8 cellular contexts compared by ENCODE assay signal in the genomic region with DNA sequence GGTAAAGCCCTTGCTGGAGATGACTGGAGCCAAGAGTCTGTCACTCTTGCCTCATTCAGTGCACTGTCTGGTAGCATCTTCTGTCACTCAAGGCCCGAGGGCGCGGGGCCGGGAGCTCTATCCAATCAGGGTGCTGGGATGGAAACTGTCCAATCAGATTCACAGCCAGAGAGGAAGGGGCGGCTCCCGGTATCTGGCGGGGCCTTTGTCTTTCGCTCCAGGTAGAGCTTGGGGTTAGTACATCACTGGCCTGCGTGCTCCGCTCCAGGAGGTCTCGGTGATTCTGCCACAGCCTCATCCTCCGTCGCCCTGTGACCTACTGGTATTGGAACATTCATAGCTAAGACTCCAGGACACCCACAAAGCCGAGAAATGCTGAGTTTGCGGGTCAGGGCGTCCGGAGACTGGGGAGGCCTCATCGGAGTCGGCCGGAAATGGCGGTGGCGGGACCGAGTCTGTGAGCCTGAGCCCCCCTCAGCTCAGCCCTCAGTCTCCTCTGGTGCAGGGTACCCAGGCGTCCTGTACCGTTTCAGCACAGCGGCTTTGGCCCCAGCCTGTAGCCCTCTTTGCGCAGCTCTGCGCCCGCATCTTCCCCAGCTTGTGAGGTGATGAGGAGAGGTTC. TPM values are rescaled to one million over a fixed set of nuclear protein-coding genes. Genes with fewer than 3 reads are reported as not detected.
A peak's percentile ranks its signal among the peaks of the same experiment; 100 is the strongest.
DNase-seq lines count a peak whose midpoint lies in the region; ATAC-seq and TF ChIP-seq lines count a peak whose summit lies in the region.

No MANE protein-coding gene starts in this region.

- H3K4me3 ChIP-seq in DOHH2 (ENCODE audit: low read length) = peak overlapping the region; percentile 75
- peak overlapping the region; percentile 70 for H3K4me3 ChIP-seq in GM23338
- H3K4me3 ChIP-seq in mammary epithelial cell (replicated peaks in 1 of 3; ENCODE audit: insufficient read depth in 1 of 3, low read depth in 2 of 3, low read length in 3 of 3) = peak overlapping the region; percentile 34 to 55 (median 47)
- peak overlapping the region in 6 of 7 experiments; percentile 24 to 44 (median 40) for H3K4me3 ChIP-seq in skin epidermis

- no peak for TF ChIP-seq CTCF in DOHH2 (IDR thresholded peaks at IDR 0.05; ENCODE audit: low read depth, low read length, poor library complexity, severe bottlenecking)
- TF ChIP-seq CTCF in GM23338 (conservative IDR thresholded peaks at IDR 0.05; ENCODE audit: low read depth in 2 of 2) = no peak
- no peak for TF ChIP-seq CTCF in VCaP (conservative IDR thresholded peaks at IDR 0.05)
- no peak for TF ChIP-seq CTCF in mammary epithelial cell (conservative IDR thresholded peaks at IDR 0.05 in 1 of 2, IDR thresholded peaks at IDR 0.05 in 1 of 2; ENCODE audit: extremely low read depth in 1 of 2, insufficient read depth in 1 of 2, low read depth in 1 of 2, low read length in 2 of 2)

- CTCF ChIA-PET in mammary epithelial cell (lab: Charles Lee; ENCODE audit: low non-redundant PET) = no interaction called here

- H3K9ac ChIP-seq in mammary epithelial cell (ENCODE audit: insufficient read depth, low read length) = no peak overlapping the region

- H3K79me2 ChIP-seq in DOHH2 (ENCODE audit: control insufficient read depth, low read length) (peaks cover 5% of the 10 kb centered on the region), GM23338 (replicated peaks; ENCODE audit: insufficient read depth) (peaks cover 29% of the 10 kb centered on the region), mammary epithelial cell (ENCODE audit: insufficient read depth, low read length) (no peaks in the 10 kb centered on the region)

- peak; percentile 98 for DNase-seq in GM23338 (ENCODE audit: low spot score)
- peak; percentile 86 for DNase-seq in NCI-H1105 treated with DMSO at 0.1 percent for 48 hours (lab: John Stamatoyannopoulos, UW)
- peak; percentile 94 for DNase-seq in mammary epithelial cell
- DNase-seq in iPS-NIHi11 (ENCODE audit: low spot score) = peak; percentile 91
- no peak for DNase-seq in HUDEP-2 (lab: John Stamatoyannopoulos, UW; ENCODE audit: unreplicated experiment in 76 of 76)

- H3K27ac ChIP-seq in DOHH2 (ENCODE audit: low read depth, low read length) (peak overlapping the region; percentile 14; the same call in 1 of the 2 replicates), GM23338 (ENCODE audit: low read depth) (peak overlapping the region; percentile 69), VCaP (0 out of 2 replicates have a peak overlapping the region, but pooled peaks have one; percentile 19), mammary epithelial cell (ENCODE audit: insufficient read depth, low read depth, low read length) (no peak overlapping the region), skin epidermis (no peak overlapping the region)

- H3K36me3 Mint-ChIP-seq in GM23338 (ENCODE audit: low read depth) = peaks cover 29% of the 10 kb centered on the region

- in situ Hi-C loops in mammary epithelial cell (cut with MboI; ENCODE audit: low sequenced_read_pairs in 2 of 2) = no loop called here

- H3F3A ChIP-seq in DOHH2 (ENCODE audit: control insufficient read depth, insufficient read depth) (no peaks in the 10 kb centered on the region), GM23338 (replicated peaks; ENCODE audit: low read depth) (no peaks in the 10 kb centered on the region)

- dilution Hi-C loops in mammary epithelial cell (cut with HindIII; ENCODE audit: low sequenced_read_pairs) = no loop called here

- H3K4me2 ChIP-seq in DOHH2 (ENCODE audit: low read length) (peak overlapping the region; percentile 54), GM23338 (peak overlapping the region; percentile 84), mammary epithelial cell (ENCODE audit: insufficient read depth, low read depth, low read length) (peak overlapping the region; percentile 85)

- H3K9me3 Mint-ChIP-seq in GM23338 = peaks cover 8% of the 10 kb centered on the region; the same call in 1 of the 3 replicates

- 5% methylated on average over 16 of the region's 29 CpGs for WGBS in mammary epithelial cell (ENCODE audit: low coverage, missing lambda C conversion rate)

- H3K4me1 ChIP-seq in DOHH2 (ENCODE audit: control insufficient read depth, low read length) (0 out of 2 replicates have a peak, but pooled peaks cover 3% of the 10 kb centered on the region), GM23338 (ENCODE audit: insufficient read depth) (peaks cover 20% of the 10 kb centered on the region), mammary epithelial cell (ENCODE audit: insufficient read depth, low read length) (peaks cover 4% of the 10 kb centered on the region)

- ATAC-seq in GM23338 = peak; percentile 98

- H3K27me3 Mint-ChIP-seq in GM23338 (ENCODE audit: insufficient read depth, low read depth, poor library complexity) = peaks cover 11% of the 10 kb centered on the region

- H3K4me1 Mint-ChIP-seq in GM23338 = peaks cover 21% of the 10 kb centered on the region

- no peaks in the 10 kb centered on the region for H3K27me3 ChIP-seq in DOHH2 (ENCODE audit: control insufficient read depth, low read length)
- H3K27me3 ChIP-seq in GM23338 (ENCODE audit: insufficient read depth) = no peaks in the 10 kb centered on the region
- H3K27me3 ChIP-seq in mammary epithelial cell (ENCODE audit: insufficient read depth, low read length) = no peaks in the 10 kb centered on the region

- TSS peak; percentile 70 for BruUV-seq in mammary epithelial cell (replicated peaks; lab: Mats Ljungman, UMichigan)

- intact Hi-C loops in mammary epithelial cell (cut with micrococcal nuclease) = no loop called here

- H3K9me2 ChIP-seq in DOHH2 (replicated peaks; ENCODE audit: control insufficient read depth, low read length) (no peaks in the 10 kb centered on the region), GM23338 (ENCODE audit: insufficient read depth) (no peaks in the 10 kb centered on the region)

- H4K20me1 ChIP-seq in DOHH2 (ENCODE audit: control insufficient read depth, insufficient read depth, low read depth, low read length) = no peaks in the 10 kb centered on the region
- no peaks in the 10 kb centered on the region for H4K20me1 ChIP-seq in GM23338 (replicated peaks; ENCODE audit: insufficient read depth)
- no peaks in the 10 kb centered on the region for H4K20me1 ChIP-seq in mammary epithelial cell (ENCODE audit: insufficient read depth, low read length)

- H2AFZ ChIP-seq in GM23338 (no peak overlapping the region; the same call in 1 of the 2 replicates), mammary epithelial cell (ENCODE audit: low read depth, low read length) (peak overlapping the region; percentile 93)

- peak overlapping the region; percentile 99 for H3K4me3 Mint-ChIP-seq in GM23338

- H3K27ac Mint-ChIP-seq in GM23338 = peak overlapping the region; percentile 99

- H3K36me3 ChIP-seq in DOHH2 (ENCODE audit: control insufficient read depth, low read length) = no peaks in the 10 kb centered on the region
- no peaks in the 10 kb centered on the region for H3K36me3 ChIP-seq in GM23338 (ENCODE audit: insufficient read depth)
- no peaks in the 10 kb centered on the region for H3K36me3 ChIP-seq in mammary epithelial cell (ENCODE audit: insufficient read depth, low read length)

- no peaks in the 10 kb centered on the region; the same call in 1 of the 2 replicates for H3K9me3 ChIP-seq in DOHH2 (ENCODE audit: control insufficient read depth, insufficient read depth, low read length)
- peaks cover 8% of the 10 kb centered on the region for H3K9me3 ChIP-seq in mammary epithelial cell (replicated peaks; ENCODE audit: insufficient read depth, low read length)

TF ChIP-seq in GM23338, 12 proteins besides CTCF, POLR2A, EP300 and RAD21:
- TF ChIP-seq EZH2phosphoT487 (IDR thresholded peaks at IDR 0.05; ENCODE audit: unreplicated experiment) (no peak), POLR2AphosphoS5 (IDR thresholded peaks at IDR 0.05; ENCODE audit: low read depth) (peak; percentile 97), CREB1 (CRISPR knock-in tag; IDR thresholded peaks at IDR 0.05; ENCODE audit: low read depth) (0 out of 2 replicates have a peak, but pooled peaks have one; percentile 57)

RNA-seq across cellular contexts. Expression of a gene that starts 20.6 kb away (rescaled TPM):
- 14.3 and 20.0 TPM in 2 replicates for total RNA-seq in GM23338 (2014; rRNA removed; shearing (Covaris generic))
- polyA plus RNA-seq in GM23338 (2016; fragmentation: Nextera tagmentation; extraction: Ambion mirVana) = 9.6 and 13.1 TPM in 2 replicates
- total RNA-seq in mammary epithelial cell = 10 to 100 TPM; 14.1 to 19.3 TPM
- 15.4 TPM for polyA plus RNA-seq in mammary epithelial cell
- 49.9 TPM for polyA minus RNA-seq in mammary epithelial cell

Comparison
In these comparisons a context has a peak if more than half of its experiments do, and no peak if none do; other contexts are left out.
1. H3K27ac ChIP-seq: peak in DOHH2 (single experiment), GM23338 (single experiment) and VCaP (single experiment); none in mammary epithelial cell (single experiment) and skin epidermis (0 of 21).
2. DNase-seq: peak in GM23338 (single experiment), NCI-H1105 treated with DMSO at 0.1 percent for 48 hours (single experiment), mammary epithelial cell (single experiment) and iPS-NIHi11 (single experiment); none in HUDEP-2 (0 of 76).
3. Peak in every context shown above with its lines, with median percentiles within 50 percentile points of each other: H3K4me2 ChIP-seq and H3K4me3 ChIP-seq.